ENCODE assay signal across 16 cellular contexts in the genomic region with DNA sequence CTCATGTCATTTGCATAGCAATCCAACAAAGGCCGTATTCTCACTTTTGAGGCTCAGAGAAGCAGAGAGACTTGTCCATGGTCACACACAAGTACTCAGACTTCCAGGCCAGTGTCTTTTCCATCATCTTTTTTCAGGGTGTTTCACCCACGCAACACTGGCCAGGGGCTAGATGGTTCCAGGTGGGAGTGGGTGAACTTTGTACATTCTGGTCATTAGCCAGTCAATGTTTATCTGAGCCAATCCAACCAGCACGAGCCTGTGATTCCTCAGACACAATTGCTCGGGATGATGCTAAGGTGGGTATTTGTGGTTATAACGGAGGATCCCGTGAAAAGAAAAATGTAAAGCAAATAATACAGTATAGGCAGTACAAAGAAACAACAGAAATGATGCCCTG. TPM values are rescaled to one million over a fixed set of nuclear protein-coding genes. Genes with fewer than 3 reads are reported as not detected.
A peak's percentile ranks its signal among the peaks of the same experiment; 100 is the strongest.
DNase-seq lines count a peak whose midpoint lies in the region; ATAC-seq and TF ChIP-seq lines count a peak whose summit lies in the region.
"Had no signal": no experiment of that assay in that cellular context is flagged by ENCODE, and none has a peak within 500 bp of the region (broad histone marks: within the 10 kb centered on the region; RNA-seq: fewer than 3 reads in every experiment).

No MANE protein-coding gene starts in this region.

- H3K27ac Mint-ChIP-seq in HFFc6 (peak overlapping the region; percentile 97), nephron (peak overlapping the region; percentile 39 to 87 (median 79))
- H3K27ac Mint-ChIP-seq in activated CD4-positive, alpha-beta T cell treated with anti-CD3 and anti-CD28 coated beads for 36 hours, result no peak overlapping the region
- H3K27ac Mint-ChIP-seq: activated CD8-positive, alpha-beta T cell treated with anti-CD3 and anti-CD28 coated beads for 36 hours; activated naive CD8-positive, alpha-beta T cell treated with anti-CD3 and anti-CD28 coated beads, Interleukin-2, amount 10 ng/mL, durations not matched to agents 7 days and 5 days had no signal

- H3K4me3 Mint-ChIP-seq in HFFc6 (no peak overlapping the region; the same call in 1 of the 2 replicates), nephron (no peak overlapping the region)
- H3K4me3 Mint-ChIP-seq in activated CD4-positive, alpha-beta T cell treated with anti-CD3 and anti-CD28 coated beads for 36 hours, result no peak overlapping the region
- H3K4me3 Mint-ChIP-seq: activated CD8-positive, alpha-beta T cell treated with anti-CD3 and anti-CD28 coated beads for 36 hours; activated naive CD8-positive, alpha-beta T cell treated with anti-CD3 and anti-CD28 coated beads, Interleukin-2, amount 10 ng/mL, durations not matched to agents 7 days and 5 days had no signal

- H3K4me3 ChIP-seq in thoracic aorta (no peak overlapping the region), colonic mucosa (no peak overlapping the region)
- H3K4me3 ChIP-seq: MG63 had no signal

- H3K36me3 Mint-ChIP-seq in HFFc6 (ENCODE audit: low read depth), result peaks cover under 1% of the 10 kb centered on the region
- no peaks in the 10 kb centered on the region for H3K36me3 Mint-ChIP-seq in nephron (ENCODE audit: low read depth)
- no peaks in the 10 kb centered on the region for H3K36me3 Mint-ChIP-seq in activated CD4-positive, alpha-beta T cell treated with anti-CD3 and anti-CD28 coated beads for 36 hours (ENCODE audit: low read depth)
- H3K36me3 Mint-ChIP-seq: activated naive CD8-positive, alpha-beta T cell treated with anti-CD3 and anti-CD28 coated beads, Interleukin-2, amount 10 ng/mL, durations not matched to agents 7 days and 5 days had no signal

- H3K9me3 ChIP-seq in thoracic aorta (no peaks in the 10 kb centered on the region), colonic mucosa (no peaks in the 10 kb centered on the region)
- H3K9me3 ChIP-seq: MG63 had no signal

- H3K9me3 Mint-ChIP-seq in HFFc6, result no peaks in the 10 kb centered on the region
- no peaks in the 10 kb centered on the region for H3K9me3 Mint-ChIP-seq in nephron
- no peaks in the 10 kb centered on the region for H3K9me3 Mint-ChIP-seq in activated CD4-positive, alpha-beta T cell treated with anti-CD3 and anti-CD28 coated beads for 36 hours (ENCODE audit: low read depth)
- H3K9me3 Mint-ChIP-seq: activated CD8-positive, alpha-beta T cell treated with anti-CD3 and anti-CD28 coated beads for 36 hours; activated naive CD8-positive, alpha-beta T cell treated with anti-CD3 and anti-CD28 coated beads, Interleukin-2, amount 10 ng/mL, durations not matched to agents 7 days and 5 days had no signal

- TF ChIP-seq CTCF in HFFc6 (IDR thresholded peaks at IDR 0.05) (no peak), nephron (IDR thresholded peaks at IDR 0.05; ENCODE audit: unreplicated experiment in 3 of 3) (no peak), thoracic aorta (IDR thresholded peaks at IDR 0.05) (no peak), colonic mucosa (IDR thresholded peaks at IDR 0.05) (no peak)

- H3K9ac ChIP-seq in colonic mucosa (ENCODE audit: low read depth in 2 of 2, low read length in 2 of 2), result no peak overlapping the region

- peaks cover 81% of the 10 kb centered on the region for H3K4me1 Mint-ChIP-seq in HFFc6 (ENCODE audit: low read depth)
- H3K4me1 Mint-ChIP-seq in nephron, result peaks cover 58% of the 10 kb centered on the region
- H3K4me1 Mint-ChIP-seq in activated CD4-positive, alpha-beta T cell treated with anti-CD3 and anti-CD28 coated beads for 36 hours, result no peaks in the 10 kb centered on the region
- H3K4me1 Mint-ChIP-seq: activated naive CD8-positive, alpha-beta T cell treated with anti-CD3 and anti-CD28 coated beads, Interleukin-2, amount 10 ng/mL, durations not matched to agents 7 days and 5 days had no signal

- intact Hi-C loops in activated CD4-positive, alpha-beta T cell treated with anti-CD3 and anti-CD28 coated beads for 36 hours (cut with DNase I, micrococcal nuclease), result no loop called here
- intact Hi-C loops in colonic mucosa (cut with DNase I), result no loop called here

- H3K36me3 ChIP-seq in thoracic aorta (no peaks in the 10 kb centered on the region), colonic mucosa (no peaks in the 10 kb centered on the region)
- H3K36me3 ChIP-seq: MG63 had no signal

- POLR2A ChIA-PET in activated CD4-positive, alpha-beta T cell treated with anti-CD3 and anti-CD28 coated beads for 36 hours (lab: Charles Lee), result no interaction called here

- DNase-seq in HFFc6 (no peak), epithelial cell of prostate (ENCODE audit: low read depth, low spot score) (no peak), thoracic aorta (ENCODE audit: low spot score) (no peak), UCSD-AML1 (lab: John Stamatoyannopoulos, UW; ENCODE audit: unreplicated experiment) (no peak), colonic mucosa (no peak)
- no peak for DNase-seq in activated CD4-positive, alpha-beta T cell treated with anti-CD3 and anti-CD28 coated beads for 36 hours
- no peak for DNase-seq in activated naive CD4-positive, alpha-beta T cell treated with anti-CD3 and anti-CD28 coated beads, Interleukin-2, amount 50 U/mL, for 16 hours
- DNase-seq: activated CD8-positive, alpha-beta T cell treated with anti-CD3 and anti-CD28 coated beads for 36 hours; activated naive CD8-positive, alpha-beta T cell treated with anti-CD3 and anti-CD28 coated beads, Interleukin-2, amount 10 ng/mL, durations not matched to agents 7 days and 5 days; activated T-cell treated with anti-CD3 and anti-CD28 coated beads, Interleukin-2, amount 50 U/mL, for 48 hours; COR-L47; effector CD8-positive, alpha-beta T cell; MG63; NCI-H1694; stimulated activated naive CD4-positive, alpha-beta T cell treated with Interleukin-2 at 50 U/mL for 16 hours had no signal

- H3K27me3 ChIP-seq in thoracic aorta (replicated peaks; ENCODE audit: insufficient read depth) (no peaks in the 10 kb centered on the region), colonic mucosa (no peaks in the 10 kb centered on the region)
- H3K27me3 ChIP-seq: MG63 had no signal

- H3K27ac ChIP-seq in epithelial cell of prostate (peak overlapping the region; percentile 97), thoracic aorta (peak overlapping the region; percentile 83 to 91), colonic mucosa (no peak overlapping the region)

- ATAC-seq in thoracic aorta (ENCODE audit: insufficient number of reproducible peaks, low FRiP score, low read depth), result no peak
- no peak for ATAC-seq in activated CD4-positive, alpha-beta T cell treated with anti-CD3 and anti-CD28 coated beads for 36 hours
- ATAC-seq: activated CD8-positive, alpha-beta T cell treated with anti-CD3 and anti-CD28 coated beads for 36 hours had no signal

- H3K27me3 Mint-ChIP-seq in HFFc6 (ENCODE audit: insufficient read depth), result peaks cover 4% of the 10 kb centered on the region
- H3K27me3 Mint-ChIP-seq in nephron (ENCODE audit: low read depth), result no peaks in the 10 kb centered on the region
- H3K27me3 Mint-ChIP-seq in activated CD4-positive, alpha-beta T cell treated with anti-CD3 and anti-CD28 coated beads for 36 hours, result no peaks in the 10 kb centered on the region
- H3K27me3 Mint-ChIP-seq: activated CD8-positive, alpha-beta T cell treated with anti-CD3 and anti-CD28 coated beads for 36 hours had no signal

- CTCF ChIA-PET in activated CD4-positive, alpha-beta T cell treated with anti-CD3 and anti-CD28 coated beads for 36 hours (lab: Charles Lee), result interaction anchor here (0.6 kb wide), 1 partner anchor 249 kb away, joined by 3 read pairs; no protein-coding TSS in a partner anchor

- H3K4me1 ChIP-seq in thoracic aorta (ENCODE audit: control insufficient read depth in 1 of 2, low read depth in 2 of 2) (peaks cover 41 to 94% of the 10 kb centered on the region in 2 donors), colonic mucosa (peaks cover 18% of the 10 kb centered on the region)

RNA-seq across cellular contexts. Expression of gene ZFHX3, which starts 56.3 kb away (rescaled TPM):
- 10 to 100 TPM; 14.5 to 25.8 (median 15.8) TPM for total RNA-seq in HFFc6 (2021; fragmentation: NEBNext Ultra II Directional; extraction: Animal tissue kit (Norgen Biotek cat#: 25700))
- 10 to 100 TPM; 57.7 to 70.1 TPM for total RNA-seq in thoracic aorta
- total RNA-seq in activated CD4-positive, alpha-beta T cell treated with anti-CD3 and anti-CD28 coated beads for 36 hours, result under 1 TPM; 0.27 to 0.37 TPM
- total RNA-seq in colonic mucosa, result 10 to 100 TPM; 10.5 to 12.8 TPM

Comparison
In these comparisons a context has a peak if more than half of its experiments do, and no peak if none do; other contexts are left out.
1. RNA of gene ZFHX3, which starts 56.3 kb away (total RNA-seq): 57.7 to 70.1 TPM in thoracic aorta, 14.5 to 25.8 TPM in HFFc6 and 10.5 to 12.8 TPM in colonic mucosa; 0.27 to 0.37 TPM in activated CD4-positive, alpha-beta T cell treated with anti-CD3 and anti-CD28 coated beads for 36 hours; every median in the first group is over 4 times any median in the second.